Comparison of ENCODE assay signal across 8 cellular contexts in the genomic region with DNA sequence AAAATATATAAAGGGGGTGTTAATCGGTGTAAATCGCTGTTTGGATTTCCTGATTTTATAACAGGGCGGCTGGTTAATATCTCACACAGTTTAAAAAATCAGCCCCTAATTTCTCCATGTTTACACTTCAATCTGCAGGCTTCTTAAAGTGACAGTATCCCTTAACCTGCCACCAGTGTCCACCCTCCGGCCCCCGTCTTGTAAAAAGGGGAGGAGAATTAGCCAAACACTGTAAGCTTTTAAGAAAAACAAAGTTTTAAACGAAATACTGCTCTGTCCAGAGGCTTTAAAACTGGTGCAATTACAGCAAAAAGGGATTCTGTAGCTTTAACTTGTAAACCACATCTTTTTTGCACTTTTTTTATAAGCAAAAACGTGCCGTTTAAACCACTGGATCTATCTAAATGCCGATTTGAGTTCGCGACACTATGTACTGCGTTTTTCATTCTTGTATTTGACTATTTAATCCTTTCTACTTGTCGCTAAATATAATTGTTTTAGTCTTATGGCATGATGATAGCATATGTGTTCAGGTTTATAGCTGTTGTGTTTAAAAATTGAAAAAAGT. TPM values are rescaled to one million over a fixed set of nuclear protein-coding genes. Genes with fewer than 3 reads are reported as not detected.
DNase-seq lines count a peak whose midpoint lies in the region; ATAC-seq and TF ChIP-seq lines count a peak whose summit lies in the region.

No MANE protein-coding gene starts in this region.

- peaks cover 20% of the 10 kb centered on the region for H3K4me1 Mint-ChIP-seq in T-helper 1 cell treated with Interleukin-12 subunit alpha and Interleukin-12 subunit beta and Interleukin-4 antibody, amounts not matched to agents 30 μg/mL and 1 μg/mL, for 36 hours (ENCODE audit: low read depth)
- peaks cover 22% of the 10 kb centered on the region for H3K4me1 Mint-ChIP-seq in activated T-helper 2 cell treated with anti-CD3 and anti-CD28 coated beads, Interferon-gamma antibody, Interleukin-2, Interleukin-4, amounts not matched to agents 10 μg/mL and 5 μg/mL and 100 μg/mL, durations not matched to agents 14 hours and 24 hours and 36 hours (ENCODE audit: low read depth)
- H3K4me1 Mint-ChIP-seq in CD4-positive, alpha-beta memory T cell: peaks cover 13 to 23% (median 18%) of the 10 kb centered on the region in 4 donors

- H3K4me3 Mint-ChIP-seq in T-helper 1 cell treated with Interleukin-12 subunit alpha and Interleukin-12 subunit beta and Interleukin-4 antibody, amounts not matched to agents 30 μg/mL and 1 μg/mL, for 36 hours: peak overlapping the region; percentile 51
- H3K4me3 Mint-ChIP-seq in activated T-helper 2 cell treated with anti-CD3 and anti-CD28 coated beads, Interferon-gamma antibody, Interleukin-2, Interleukin-4, amounts not matched to agents 10 μg/mL and 5 μg/mL and 100 μg/mL, durations not matched to agents 14 hours and 24 hours and 36 hours (ENCODE audit: low read depth): peak overlapping the region; percentile 72
- peak overlapping the region in 2 of 8 donors; percentile 11 to 15 for H3K4me3 Mint-ChIP-seq in CD4-positive, alpha-beta memory T cell

- no peak for TF ChIP-seq CTCF in testis (IDR thresholded peaks at IDR 0.05)

- no peaks in the 10 kb centered on the region for H3K27me3 ChIP-seq in testis
- peaks cover 41% of the 10 kb centered on the region for H3K27me3 ChIP-seq in CD4-positive, alpha-beta memory T cell (ENCODE audit: insufficient read depth, low read length)

- H3K36me3 Mint-ChIP-seq in T-helper 1 cell treated with Interleukin-12 subunit alpha and Interleukin-12 subunit beta and Interleukin-4 antibody, amounts not matched to agents 30 μg/mL and 1 μg/mL, for 36 hours (ENCODE audit: low read depth): peaks cover 4% of the 10 kb centered on the region
- peaks cover 38% of the 10 kb centered on the region for H3K36me3 Mint-ChIP-seq in activated T-helper 2 cell treated with anti-CD3 and anti-CD28 coated beads, Interferon-gamma antibody, Interleukin-2, Interleukin-4, amounts not matched to agents 10 μg/mL and 5 μg/mL and 100 μg/mL, durations not matched to agents 14 hours and 24 hours and 36 hours (ENCODE audit: low read depth)
- H3K36me3 Mint-ChIP-seq in CD4-positive, alpha-beta memory T cell: peaks cover 0 to 2% of the 10 kb centered on the region in 2 donors

- H3K9me3 ChIP-seq in iPS-18c (ENCODE audit: control insufficient read depth, insufficient read depth, low read length) (no peaks in the 10 kb centered on the region), testis (no peaks in the 10 kb centered on the region)
- H3K9me3 ChIP-seq in CD4-positive, alpha-beta memory T cell (ENCODE audit: control insufficient read depth in 1 of 2, low read length in 2 of 2): no peaks in the 10 kb centered on the region

- CTCF ChIA-PET in CD4-positive, alpha-beta memory T cell (lab: Charles Lee; ENCODE audit: partially characterized antibody): interaction anchor here (1.3 to 4.7 kb wide), 3 partner anchors 9 to 1034 kb away, joined by 4 to 22 read pairs (median 4); no protein-coding TSS in a partner anchor

- peaks cover 10% of the 10 kb centered on the region for H3K4me1 ChIP-seq in testis
- peaks cover 30% of the 10 kb centered on the region for H3K4me1 ChIP-seq in CD4-positive, alpha-beta memory T cell (ENCODE audit: insufficient read depth, low read length)

- peak overlapping the region; percentile 36 for H3K27ac Mint-ChIP-seq in T-helper 1 cell treated with Interleukin-12 subunit alpha and Interleukin-12 subunit beta and Interleukin-4 antibody, amounts not matched to agents 30 μg/mL and 1 μg/mL, for 36 hours
- no peak overlapping the region for H3K27ac Mint-ChIP-seq in activated T-helper 2 cell treated with anti-CD3 and anti-CD28 coated beads, Interferon-gamma antibody, Interleukin-2, Interleukin-4, amounts not matched to agents 10 μg/mL and 5 μg/mL and 100 μg/mL, durations not matched to agents 14 hours and 24 hours and 36 hours
- H3K27ac Mint-ChIP-seq in CD4-positive, alpha-beta memory T cell: no peak overlapping the region

- 11 to 12% methylated on average over 13 of the region's 13 CpGs for WGBS in testis, 2 donors

- intact Hi-C loops in activated T-helper 2 cell treated with anti-CD3 and anti-CD28 coated beads, Interferon-gamma antibody, Interleukin-2, Interleukin-4, amounts not matched to agents 10 μg/mL and 5 μg/mL and 100 μg/mL, durations not matched to agents 14 hours and 24 hours and 36 hours (cut with micrococcal nuclease): loop anchor here (1.0 to 10.0 kb wide), 9 partner anchors 8 to 1763 kb away; partner anchors contain the start of gene ID4
- intact Hi-C loops in testis (cut with DNase I; ENCODE audit: low total_unique reads): loop anchor here (10.0 kb wide), 1 partner anchor 327 kb away; no protein-coding TSS in a partner anchor
- intact Hi-C loops in CD4-positive, alpha-beta memory T cell (cut with micrococcal nuclease): loop anchor here (10.0 kb wide), 1 partner anchor 1193 kb away; the partner anchor contains the start of gene E2F3

- no peaks in the 10 kb centered on the region for H3K9me3 Mint-ChIP-seq in T-helper 1 cell treated with Interleukin-12 subunit alpha and Interleukin-12 subunit beta and Interleukin-4 antibody, amounts not matched to agents 30 μg/mL and 1 μg/mL, for 36 hours
- no peaks in the 10 kb centered on the region for H3K9me3 Mint-ChIP-seq in activated T-helper 2 cell treated with anti-CD3 and anti-CD28 coated beads, Interferon-gamma antibody, Interleukin-2, Interleukin-4, amounts not matched to agents 10 μg/mL and 5 μg/mL and 100 μg/mL, durations not matched to agents 14 hours and 24 hours and 36 hours
- H3K9me3 Mint-ChIP-seq in CD4-positive, alpha-beta memory T cell: peaks cover 0 to 4% (median 0%) of the 10 kb centered on the region in 8 donors

- peaks cover 52% of the 10 kb centered on the region for H3K27me3 Mint-ChIP-seq in T-helper 1 cell treated with Interleukin-12 subunit alpha and Interleukin-12 subunit beta and Interleukin-4 antibody, amounts not matched to agents 30 μg/mL and 1 μg/mL, for 36 hours (ENCODE audit: low read depth)
- peaks cover 35% of the 10 kb centered on the region for H3K27me3 Mint-ChIP-seq in activated T-helper 2 cell treated with anti-CD3 and anti-CD28 coated beads, Interferon-gamma antibody, Interleukin-2, Interleukin-4, amounts not matched to agents 10 μg/mL and 5 μg/mL and 100 μg/mL, durations not matched to agents 14 hours and 24 hours and 36 hours (ENCODE audit: low read depth)
- peaks cover 32 to 38% of the 10 kb centered on the region in 2 donors for H3K27me3 Mint-ChIP-seq in CD4-positive, alpha-beta memory T cell

- no peaks in the 10 kb centered on the region for H3K36me3 ChIP-seq in testis (ENCODE audit: low read depth, missing control alignments)
- no peaks in the 10 kb centered on the region for H3K36me3 ChIP-seq in CD4-positive, alpha-beta memory T cell (ENCODE audit: insufficient read depth, low read length)

- H3K27ac ChIP-seq in testis: no peak overlapping the region
- no peak overlapping the region for H3K27ac ChIP-seq in CD4-positive, alpha-beta memory T cell (ENCODE audit: low read depth, low read length)

- POLR2A ChIA-PET in CD4-positive, alpha-beta memory T cell (lab: Charles Lee; ENCODE audit: partially characterized antibody): interaction anchor here (1.4 kb wide), 1 partner anchor 9 kb away, joined by 4 read pairs; no protein-coding TSS in a partner anchor

- no peak for DNase-seq in T-helper 1 cell
- DNase-seq in activated T-helper 2 cell treated with anti-CD3 and anti-CD28 coated beads, Interferon-gamma antibody, Interleukin-2, Interleukin-4, amounts not matched to agents 10 μg/mL and 5 μg/mL and 100 μg/mL, durations not matched to agents 14 hours and 24 hours and 36 hours (ENCODE audit: low spot score): no peak
- no peak for DNase-seq in testis
- no peak for DNase-seq in CD4-positive, alpha-beta memory T cell
- DNase-seq in T-helper 9 cell: no peak

- no peak for ATAC-seq in GM21717 (IDR thresholded peaks at IDR 0.05; ENCODE audit: unreplicated experiment)

- peak overlapping the region; percentile 55 for H3K4me3 ChIP-seq in iPS-18c (ENCODE audit: insufficient read depth, low read depth, low read length)
- peak overlapping the region; percentile 15 to 86 for H3K4me3 ChIP-seq in testis
- no peak overlapping the region for H3K4me3 ChIP-seq in CD4-positive, alpha-beta memory T cell (ENCODE audit: low read length in 2 of 2)

- no peak for TF ChIP-seq POLR2A in testis (IDR thresholded peaks at IDR 0.05)

RNA-seq across cellular contexts. Expression of gene SOX4, which starts 4.2 kb away (rescaled TPM):
- 20.3 and 20.8 TPM in 2 replicates for total RNA-seq in activated T-helper 2 cell treated with anti-CD3 and anti-CD28 coated beads, Interferon-gamma antibody, Interleukin-2, Interleukin-4, amounts not matched to agents 10 μg/mL and 5 μg/mL and 100 μg/mL, durations not matched to agents 14 hours and 24 hours and 36 hours
- 10 to 100 TPM; 42.9 to 43.9 TPM for total RNA-seq in testis
- 16.1 TPM for polyA plus RNA-seq in testis (ENCODE audit: insufficient read depth, low read depth, low replicate concordance)
- under 1 TPM; 0.12 to 0.14 TPM for total RNA-seq in CD4-positive, alpha-beta memory T cell
- polyA plus RNA-seq in CD4-positive, alpha-beta memory T cell: under 1 TPM; 0.11 to 0.13 TPM

Comparison
In these comparisons a context has a peak if more than half of its experiments do, and no peak if none do; other contexts are left out.
1. H3K4me3 ChIP-seq: peak in iPS-18c (single experiment) and testis (2 of 2); none in CD4-positive, alpha-beta memory T cell (0 of 2).
2. RNA of gene SOX4, which starts 4.2 kb away (total RNA-seq): 42.9 to 43.9 TPM in testis and 20.3 to 20.8 TPM in activated T-helper 2 cell treated with anti-CD3 and anti-CD28 coated beads, Interferon-gamma antibody, Interleukin-2, Interleukin-4, amounts not matched to agents 10 μg/mL and 5 μg/mL and 100 μg/mL, durations not matched to agents 14 hours and 24 hours and 36 hours; 0.12 to 0.14 TPM in CD4-positive, alpha-beta memory T cell; every median in the first group is over 10 times any median in the second.